8 cellular contexts compared by ENCODE assay signal in the genomic region with DNA sequence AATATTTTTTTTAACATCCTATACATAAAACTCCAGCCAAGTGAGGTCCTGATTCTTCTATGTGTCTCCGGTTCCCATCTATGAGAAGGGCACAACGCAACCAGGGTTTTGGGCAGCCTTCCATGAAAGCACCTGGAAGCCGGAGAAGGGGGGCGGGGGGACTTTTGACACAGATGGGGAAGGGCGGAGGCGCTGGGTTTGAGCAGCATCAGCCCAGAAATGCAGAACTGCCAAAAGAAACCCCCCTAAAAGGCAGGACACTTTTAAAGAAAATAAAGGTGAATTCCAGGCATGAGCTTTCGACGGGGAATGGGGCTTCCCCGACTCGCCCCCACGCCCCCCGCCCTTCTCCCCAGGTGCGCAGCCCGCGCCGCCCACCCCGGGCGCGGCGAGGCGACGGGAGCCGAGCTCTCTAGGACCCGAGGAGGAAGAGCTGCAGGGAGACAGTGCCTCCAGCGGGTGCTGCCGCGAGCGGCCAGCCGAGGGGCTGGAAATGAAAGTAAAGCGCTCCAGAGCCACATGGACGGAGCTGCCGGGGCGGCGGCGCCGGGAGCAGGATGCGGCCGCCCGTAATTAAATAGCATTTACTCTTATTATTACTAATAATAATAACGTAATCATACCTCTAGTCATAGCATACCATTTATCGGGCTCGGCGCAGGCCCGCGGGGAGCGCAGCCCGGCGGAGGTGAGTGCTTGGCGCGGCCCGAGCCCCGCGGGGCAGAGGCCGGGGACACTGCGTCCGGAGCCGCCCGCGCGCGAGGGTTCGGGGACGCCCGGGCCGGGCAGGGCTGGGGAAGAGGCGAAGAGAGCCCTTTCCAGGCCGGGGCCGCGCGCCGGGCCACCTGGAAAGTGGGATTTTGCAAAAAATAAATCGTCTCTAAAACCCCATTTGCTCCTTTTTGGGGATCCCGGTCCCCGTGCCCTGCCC. TPM values are rescaled to one million over a fixed set of nuclear protein-coding genes. Genes with fewer than 3 reads are reported as not detected.
DNase-seq lines count a peak whose midpoint lies in the region; ATAC-seq and TF ChIP-seq lines count a peak whose summit lies in the region.

A gene with protein sequence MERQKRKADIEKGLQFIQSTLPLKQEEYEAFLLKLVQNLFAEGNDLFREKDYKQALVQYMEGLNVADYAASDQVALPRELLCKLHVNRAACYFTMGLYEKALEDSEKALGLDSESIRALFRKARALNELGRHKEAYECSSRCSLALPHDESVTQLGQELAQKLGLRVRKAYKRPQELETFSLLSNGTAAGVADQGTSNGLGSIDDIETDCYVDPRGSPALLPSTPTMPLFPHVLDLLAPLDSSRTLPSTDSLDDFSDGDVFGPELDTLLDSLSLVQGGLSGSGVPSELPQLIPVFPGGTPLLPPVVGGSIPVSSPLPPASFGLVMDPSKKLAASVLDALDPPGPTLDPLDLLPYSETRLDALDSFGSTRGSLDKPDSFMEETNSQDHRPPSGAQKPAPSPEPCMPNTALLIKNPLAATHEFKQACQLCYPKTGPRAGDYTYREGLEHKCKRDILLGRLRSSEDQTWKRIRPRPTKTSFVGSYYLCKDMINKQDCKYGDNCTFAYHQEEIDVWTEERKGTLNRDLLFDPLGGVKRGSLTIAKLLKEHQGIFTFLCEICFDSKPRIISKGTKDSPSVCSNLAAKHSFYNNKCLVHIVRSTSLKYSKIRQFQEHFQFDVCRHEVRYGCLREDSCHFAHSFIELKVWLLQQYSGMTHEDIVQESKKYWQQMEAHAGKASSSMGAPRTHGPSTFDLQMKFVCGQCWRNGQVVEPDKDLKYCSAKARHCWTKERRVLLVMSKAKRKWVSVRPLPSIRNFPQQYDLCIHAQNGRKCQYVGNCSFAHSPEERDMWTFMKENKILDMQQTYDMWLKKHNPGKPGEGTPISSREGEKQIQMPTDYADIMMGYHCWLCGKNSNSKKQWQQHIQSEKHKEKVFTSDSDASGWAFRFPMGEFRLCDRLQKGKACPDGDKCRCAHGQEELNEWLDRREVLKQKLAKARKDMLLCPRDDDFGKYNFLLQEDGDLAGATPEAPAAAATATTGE (plus strand): TSS at position 441 of the 931 bp plus-strand sequence. CDS start 19,136 bp downstream, outside the sequence.

- H3K36me3 Mint-ChIP-seq in natural killer cell: no peaks in the 10 kb centered on the region

- H3K4me1 Mint-ChIP-seq in natural killer cell: peaks cover 21 to 30% of the 10 kb centered on the region in 2 donors

- TF ChIP-seq CTCF in fibroblast of mammary gland (conservative IDR thresholded peaks at IDR 0.05; ENCODE audit: control insufficient read depth, insufficient read depth, low read depth, low read length): peak; percentile 50
- TF ChIP-seq CTCF in natural killer cell (IDR thresholded peaks at IDR 0.05): peak; percentile 53

- H3K27me3 Mint-ChIP-seq in natural killer cell (ENCODE audit: low read depth in 2 of 2): no peaks in the 10 kb centered on the region

- peak within 1 kb of the TSS; percentile 77 to 90 for H3K27ac Mint-ChIP-seq in natural killer cell

- intact Hi-C loops in natural killer cell (cut with micrococcal nuclease): loop anchor here (1.0 to 5.0 kb wide), 2 partner anchors 15 to 379 kb away; a partner anchor contains a TSS

- peak within 1 kb of the TSS; percentile 84 for H3K4me3 Mint-ChIP-seq in natural killer cell

- DNase-seq in DMS79 (lab: John Stamatoyannopoulos, UW): peak; percentile 46
- DNase-seq in KBM-7: peak; percentile 80
- DNase-seq in RKO (ENCODE audit: low spot score): peak; percentile 88
- DNase-seq in activated T-helper 1 cell treated with anti-CD3 and anti-CD28 coated beads, Interleukin-2, amount 50 U/mL, for 16 hours (ENCODE audit: low read depth in 1 of 2, low spot score in 1 of 2): peak; percentile 63 to 76
- DNase-seq in fibroblast of mammary gland (ENCODE audit: low read depth): peak; percentile 74
- DNase-seq in natural killer cell: peak; percentile 74
- DNase-seq in stimulated activated naive CD4-positive, alpha-beta T cell treated with Interleukin-2 at 50 U/mL for 16 hours (lab: John Stamatoyannopoulos, UW): peak; percentile 83

- no peaks in the 10 kb centered on the region for H3K9me3 Mint-ChIP-seq in natural killer cell

- peak within 1 kb of the TSS; percentile 81 for H3K4me3 ChIP-seq in fibroblast of mammary gland (ENCODE audit: control insufficient read depth, low read depth, low read length)

- in situ Hi-C loops in KBM-7 (cut with MboI; ENCODE audit: low pct_unique_long_range_greater_than_20kb, low sequenced_read_pairs): no loop called here

- ATAC-seq in GM21619 (IDR thresholded peaks at IDR 0.05; ENCODE audit: unreplicated experiment) (peak; percentile 85), natural killer cell (peak; percentile 98)

RNA-seq across cellular contexts. Expression of the gene that starts here (rescaled TPM):
- 10 to 100 TPM; 33.9 to 40.3 (median 38.3) TPM for total RNA-seq in natural killer cell

Comparison
In these comparisons a context has a peak if more than half of its experiments do, and no peak if none do; other contexts are left out.
1. Peak in every context shown above with its lines: DNase-seq, ATAC-seq and H3K4me3 ChIP-seq.